In the genomic region with DNA sequence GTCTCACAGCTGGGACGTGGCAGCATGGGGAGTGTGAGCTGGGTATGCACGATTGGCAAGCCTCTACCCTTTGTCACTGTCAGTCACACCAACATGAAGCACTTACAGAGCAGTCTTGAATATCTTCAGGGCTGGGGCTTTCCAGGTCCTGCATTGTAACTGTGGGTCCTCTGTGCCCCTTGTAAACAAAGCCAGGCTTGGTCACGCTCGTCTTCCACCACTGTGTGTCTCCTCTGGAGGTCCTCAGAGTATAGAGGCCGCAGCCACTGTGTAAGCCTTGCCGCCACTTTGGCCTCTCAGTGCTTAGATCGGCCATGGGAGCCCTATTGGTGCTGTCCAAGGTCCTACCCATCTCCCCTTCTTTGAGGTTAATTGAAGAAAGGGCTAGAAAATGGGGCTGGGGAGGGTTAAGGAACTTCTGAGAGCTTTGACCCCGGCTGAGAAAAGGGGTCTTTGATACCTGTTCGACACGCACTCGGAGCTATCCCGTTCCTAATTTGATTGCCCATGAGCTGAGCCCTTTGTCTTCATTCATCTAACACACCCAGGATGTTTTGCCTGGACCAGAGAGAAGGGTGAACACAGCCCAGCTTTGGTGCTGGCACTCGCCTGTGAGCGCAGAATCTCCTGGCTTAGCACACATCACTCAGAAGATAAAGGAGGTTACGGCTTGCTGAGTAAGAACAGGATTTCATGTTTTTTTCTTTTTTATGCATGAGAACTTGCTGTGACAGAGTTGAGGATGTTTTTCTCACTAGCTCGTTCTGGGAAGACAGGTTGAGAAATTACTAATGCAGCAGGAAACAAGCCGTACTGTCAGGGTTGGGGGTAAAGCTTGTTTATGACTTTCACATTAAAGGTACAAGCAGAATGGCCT, we compare ENCODE assay signal across 8 cellular contexts.
DNase-seq lines count a peak whose midpoint lies in the region; ATAC-seq and TF ChIP-seq lines count a peak whose summit lies in the region.

No MANE protein-coding gene starts in this region.

- no peaks in the 10 kb centered on the region for H3K36me3 Mint-ChIP-seq in T-helper 2 cell treated with Interferon-gamma antibody and Interleukin-4, amounts not matched to agents 5 μg/mL and 100 μg/mL, for 36 hours (ENCODE audit: low read depth)
- H3K36me3 Mint-ChIP-seq in osteocyte (ENCODE audit: unreplicated experiment): no peaks in the 10 kb centered on the region

- H3K9me3 Mint-ChIP-seq in T-helper 2 cell treated with Interferon-gamma antibody and Interleukin-4, amounts not matched to agents 5 μg/mL and 100 μg/mL, for 36 hours: no peaks in the 10 kb centered on the region
- no peaks in the 10 kb centered on the region for H3K9me3 Mint-ChIP-seq in osteocyte (ENCODE audit: unreplicated experiment)

- peak overlapping the region; percentile 64 for H3K4me3 Mint-ChIP-seq in T-helper 2 cell treated with Interferon-gamma antibody and Interleukin-4, amounts not matched to agents 5 μg/mL and 100 μg/mL, for 36 hours
- H3K4me3 Mint-ChIP-seq in osteocyte (ENCODE audit: unreplicated experiment): no peak overlapping the region

- peak overlapping the region; percentile 97 for H3K27ac Mint-ChIP-seq in T-helper 2 cell treated with Interferon-gamma antibody and Interleukin-4, amounts not matched to agents 5 μg/mL and 100 μg/mL, for 36 hours
- H3K27ac Mint-ChIP-seq in osteocyte (ENCODE audit: unreplicated experiment): no peak overlapping the region

- no peaks in the 10 kb centered on the region for H3K27me3 Mint-ChIP-seq in T-helper 2 cell treated with Interferon-gamma antibody and Interleukin-4, amounts not matched to agents 5 μg/mL and 100 μg/mL, for 36 hours (ENCODE audit: low read depth)
- no peaks in the 10 kb centered on the region for H3K27me3 Mint-ChIP-seq in osteocyte (ENCODE audit: unreplicated experiment)

- peak; percentile 74 for ATAC-seq in GM18867 (IDR thresholded peaks at IDR 0.05; ENCODE audit: unreplicated experiment)
- ATAC-seq in HG02588 (IDR thresholded peaks at IDR 0.05; ENCODE audit: unreplicated experiment): peak; percentile 65

- TF ChIP-seq CTCF in osteocyte (IDR thresholded peaks at IDR 0.05): no peak

- DNase-seq in T-helper 2 cell treated with Interferon-gamma antibody and Interleukin-4, amounts not matched to agents 5 μg/mL and 100 μg/mL, for 36 hours (ENCODE audit: low spot score): peak; percentile 70
- peak; percentile 41 for DNase-seq in myocyte (ENCODE audit: low read depth)
- DNase-seq in RPMI8226: no peak
- no peak for DNase-seq in NCI-H1930 (lab: John Stamatoyannopoulos, UW)
- no peak for DNase-seq in osteocyte (ENCODE audit: extremely low spot score, unreplicated experiment)
- no peak for DNase-seq in cerebellar nuclear complex (lab: John Stamatoyannopoulos, UW)

- peaks cover 73% of the 10 kb centered on the region for H3K4me1 Mint-ChIP-seq in T-helper 2 cell treated with Interferon-gamma antibody and Interleukin-4, amounts not matched to agents 5 μg/mL and 100 μg/mL, for 36 hours (ENCODE audit: low read depth)
- peaks cover 16% of the 10 kb centered on the region for H3K4me1 Mint-ChIP-seq in osteocyte (ENCODE audit: unreplicated experiment)

Comparison
In these comparisons a context has a peak if more than half of its experiments do, and no peak if none do; other contexts are left out.
1. DNase-seq: peak in T-helper 2 cell treated with Interferon-gamma antibody and Interleukin-4, amounts not matched to agents 5 μg/mL and 100 μg/mL, for 36 hours (single experiment) and myocyte (single experiment); none in RPMI8226 (single experiment), NCI-H1930 (0 of 2), osteocyte (single experiment) and cerebellar nuclear complex (0 of 2).